In the genomic region with DNA sequence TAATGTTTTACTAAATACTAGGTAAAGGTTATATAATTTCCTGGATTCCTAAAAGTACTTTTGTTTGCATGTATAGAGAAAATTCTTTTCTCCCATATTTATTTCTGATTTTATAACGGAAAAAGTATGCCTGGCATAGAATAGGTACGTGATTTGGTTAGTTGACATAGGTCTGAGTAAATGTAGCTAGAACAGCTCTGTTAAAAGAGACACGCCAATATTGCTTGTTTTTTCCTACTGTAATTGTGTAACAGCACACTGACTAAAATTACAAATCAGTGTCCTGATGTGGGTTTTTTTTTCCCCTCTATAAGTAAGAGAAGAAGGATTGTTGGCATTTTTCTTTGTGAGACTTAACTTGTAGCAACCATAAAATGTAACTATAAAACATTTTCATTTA, we compare ENCODE assay signal across 29 cellular contexts.
"Had no signal": no experiment of that assay in that cellular context is flagged by ENCODE, and none has a peak within 500 bp of the region (broad histone marks: within the 10 kb centered on the region; RNA-seq: fewer than 3 reads in every experiment).

No MANE protein-coding gene starts in this region.

- H3K27me3 ChIP-seq: adrenal gland, body of pancreas, thyroid gland had no signal

- ATAC-seq: activated T-cell treated with anti-CD3 and anti-CD28 coated beads, Interleukin-2, amount 50 U/mL, for 72 hours; body of pancreas; naive thymus-derived CD8-positive, alpha-beta T cell; stimulated activated memory B cell treated with anti-CD40 and anti-IgM and Interleukin-4, amounts not matched to agents 10 μg/mL and 1 μg/mL and 100 μg/mL, for 72 hours; stimulated activated naive CD8-positive, alpha-beta T cell treated with anti-CD3 and anti-CD28 coated beads, Interleukin-15, amount 100 ng/mL, for 72 hours had no signal

- DNase-seq: activated CD4-positive, alpha-beta T cell treated with anti-CD3 and anti-CD28 coated beads for 4 hours; activated CD4-positive, alpha-beta T cell treated with anti-CD3 and anti-CD28 coated beads, Interleukin-2, amount 50 U/mL, for 4 hours; activated naive CD4-positive, alpha-beta T cell treated with Interleukin-2 at 50 U/mL for 16 hours; activated T-cell treated with anti-CD3 and anti-CD28 coated beads for 4 hours; activated T-cell treated with anti-CD3 and anti-CD28 coated beads, Interleukin-2, amount 50 U/mL, for 72 hours; adrenal gland; aorta; body of pancreas; caudate nucleus; dermis blood vessel endothelial cell; effector CD4-positive, alpha-beta T cell; foreskin fibroblast; islet precursor cell; naive thymus-derived CD8-positive, alpha-beta T cell; occipital lobe; retina; SK-N-SH; stimulated activated CD4-positive, alpha-beta T cell treated with anti-CD3 and anti-CD28 coated beads, Interleukin-1b, Interleukin-23, amount 100 ng/mL, for 48 hours; stimulated activated CD4-positive, alpha-beta T cell treated with anti-CD3 and anti-CD28 coated beads, Interleukin-4, amount 100 ng/mL, for 4 hours; stimulated activated CD8-positive, alpha-beta memory T cell treated with anti-CD3 and anti-CD28 coated beads, Interleukin-4, amount 100 ng/mL, for 48 hours; stimulated activated naive CD8-positive, alpha-beta T cell treated with anti-CD3 and anti-CD28 coated beads, Interleukin-15, amount 100 ng/mL, for 72 hours; SW 1271; T-helper 9 cell; thyroid gland had no signal

- H3K27ac ChIP-seq: adrenal gland, body of pancreas, epithelial cell of prostate, thyroid gland, VCaP had no signal

- H3K4me3 ChIP-seq: adrenal gland, body of pancreas, smooth muscle cell, thyroid gland had no signal

- H3K9me3 ChIP-seq: adrenal gland, body of pancreas, SK-N-SH, thyroid gland had no signal

- FAIRE-seq: TTC549 had no signal
